ENCODE assay signal across 8 cellular contexts in the genomic region with DNA sequence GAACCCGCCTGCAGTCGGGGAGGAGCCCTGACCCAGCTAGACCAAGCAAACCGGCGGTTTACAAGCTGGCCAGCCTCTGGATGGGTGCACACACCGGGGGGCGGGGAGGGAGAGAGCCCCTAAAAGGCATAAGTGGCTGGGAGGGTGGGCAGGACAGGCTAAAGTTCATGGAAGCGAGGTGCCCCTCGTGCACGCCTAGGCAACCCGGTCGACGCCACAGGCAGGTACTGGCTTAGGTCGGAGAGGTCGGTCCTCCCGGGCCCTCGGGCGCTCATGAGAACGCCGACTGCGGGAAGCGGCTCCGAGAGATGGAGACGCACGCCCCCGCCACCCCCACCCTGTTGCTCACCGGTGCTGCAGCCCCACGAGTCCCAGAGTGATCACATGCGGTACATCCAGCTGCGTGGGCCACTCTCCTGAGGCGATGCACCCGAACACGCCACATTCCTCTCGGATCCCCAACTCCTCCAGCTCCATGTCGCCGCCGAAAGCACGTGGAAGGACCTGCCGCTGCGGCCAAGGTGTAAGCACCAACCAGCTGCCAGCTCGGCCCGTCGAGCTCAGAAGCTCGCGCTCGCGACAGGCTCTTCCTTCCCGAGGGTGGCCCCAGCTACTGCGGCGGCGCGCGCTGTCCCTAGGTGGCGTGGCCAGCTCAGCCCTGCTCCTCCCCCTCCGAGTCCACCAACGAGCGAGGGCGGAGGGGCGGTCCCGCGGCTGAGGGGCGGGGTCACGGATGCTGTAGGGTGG. TPM values are rescaled to one million over a fixed set of nuclear protein-coding genes. Genes with fewer than 3 reads are reported as not detected.
DNase-seq lines count a peak whose midpoint lies in the region; ATAC-seq and TF ChIP-seq lines count a peak whose summit lies in the region.

A gene (minus strand): TSS at position 615 of the 747 bp plus-strand sequence. CDS start 138 bp downstream, at position 477.

- peaks cover 56% of the 10 kb centered on the region for H3K4me1 Mint-ChIP-seq in activated naive CD8-positive, alpha-beta T cell treated with anti-CD3 and anti-CD28 coated beads, Interleukin-2, amount 50 U/mL, for 24 hours

- peak within 1 kb of the TSS; percentile 98 for H3K4me3 Mint-ChIP-seq in activated naive CD8-positive, alpha-beta T cell treated with anti-CD3 and anti-CD28 coated beads, Interleukin-2, amount 50 U/mL, for 24 hours

- no peaks in the 10 kb centered on the region for H3K27me3 Mint-ChIP-seq in activated naive CD8-positive, alpha-beta T cell treated with anti-CD3 and anti-CD28 coated beads, Interleukin-2, amount 50 U/mL, for 24 hours

- H3K4me3 ChIP-seq in GM12864 (ENCODE audit: low read depth, low read length) (peak within 1 kb of the TSS; percentile 93), trophoblast cell (ENCODE audit: low read depth, low read length) (peak within 1 kb of the TSS; percentile 93), upper lobe of right lung (peak within 1 kb of the TSS; percentile 70)

- peak within 1 kb of the TSS; percentile 78 for H3K14ac ChIP-seq in trophoblast cell (ENCODE audit: low read length)

- H3K27ac ChIP-seq in trophoblast cell (ENCODE audit: low read depth, low read length) (peak within 1 kb of the TSS; percentile 93), upper lobe of right lung (peak within 1 kb of the TSS; percentile 92)

- H3K4me1 ChIP-seq in trophoblast cell (ENCODE audit: control insufficient read depth in 1 of 2, insufficient read depth in 2 of 2, low read length in 2 of 2), result peaks cover 0 to 2% of the 10 kb centered on the region in 2 experiments
- peaks cover 9% of the 10 kb centered on the region for H3K4me1 ChIP-seq in upper lobe of right lung

- peaks cover 14% of the 10 kb centered on the region for H3K79me2 ChIP-seq in trophoblast cell (ENCODE audit: control insufficient read depth, insufficient read depth, low read length, poor library complexity)

- no peaks in the 10 kb centered on the region for H3K27me3 ChIP-seq in trophoblast cell (ENCODE audit: insufficient read depth, low read length)
- no peaks in the 10 kb centered on the region for H3K27me3 ChIP-seq in upper lobe of right lung

- peak within 1 kb of the TSS; percentile 80 for H2BK5ac ChIP-seq in trophoblast cell (ENCODE audit: low read depth, low read length, poor library complexity)

- peak within 1 kb of the TSS; percentile 8 for H2AK5ac ChIP-seq in trophoblast cell (ENCODE audit: low read length)

- peak within 1 kb of the TSS; percentile 67 for H2BK120ac ChIP-seq in trophoblast cell (ENCODE audit: insufficient read depth, low read length, poor library complexity)

- H3K36me3 ChIP-seq in trophoblast cell (ENCODE audit: control insufficient read depth in 1 of 2, insufficient read depth in 2 of 2, low read length in 2 of 2) (no peaks in the 10 kb centered on the region), upper lobe of right lung (no peaks in the 10 kb centered on the region)

- H2BK12ac ChIP-seq in trophoblast cell (ENCODE audit: low read length), result no peak within 1 kb of the TSS

- peak within 1 kb of the TSS; percentile 99 for H3K27ac Mint-ChIP-seq in activated naive CD8-positive, alpha-beta T cell treated with anti-CD3 and anti-CD28 coated beads, Interleukin-2, amount 50 U/mL, for 24 hours

- H4K12ac ChIP-seq in trophoblast cell (ENCODE audit: low read depth, low read length), result peak within 1 kb of the TSS; percentile 20

- H3K36me3 Mint-ChIP-seq in activated naive CD8-positive, alpha-beta T cell treated with anti-CD3 and anti-CD28 coated beads, Interleukin-2, amount 50 U/mL, for 24 hours (ENCODE audit: low read depth), result peaks cover 51% of the 10 kb centered on the region

- H3K9ac ChIP-seq in trophoblast cell (ENCODE audit: low read length), result peak within 1 kb of the TSS; percentile 68

- H3K79me1 ChIP-seq in trophoblast cell (ENCODE audit: low read length), result peaks cover 7% of the 10 kb centered on the region

- H3K4me2 ChIP-seq in trophoblast cell (ENCODE audit: low read length), result peak within 1 kb of the TSS; percentile 92

- peak; percentile 88 for DNase-seq in GM12864 (ENCODE audit: low read depth)
- peak; percentile 87 for DNase-seq in NCI-H128 (lab: John Stamatoyannopoulos, UW; ENCODE audit: unreplicated experiment)
- peak; percentile 95 for DNase-seq in SW480 (ENCODE audit: low spot score)
- DNase-seq in activated naive CD8-positive, alpha-beta T cell treated with anti-CD3 and anti-CD28 coated beads, Interleukin-2, amount 50 U/mL, for 24 hours, result peak; percentile 99
- peak; percentile 99 for DNase-seq in Right ventricle myocardium superior
- peak; percentile 99 for DNase-seq in trophoblast cell
- peak; percentile 99 for DNase-seq in upper lobe of right lung

- peak within 1 kb of the TSS; percentile 100 for H2AFZ ChIP-seq in trophoblast cell (ENCODE audit: insufficient read depth, low read length, poor library complexity)

- H4K91ac ChIP-seq in trophoblast cell (ENCODE audit: low read depth, low read length), result peak within 1 kb of the TSS; percentile 86

- ATAC-seq in HG02623 (IDR thresholded peaks at IDR 0.05; ENCODE audit: unreplicated experiment) (peak; percentile 73), Right ventricle myocardium superior (ENCODE audit: poor library complexity) (peak; percentile 97), upper lobe of right lung (peak; percentile 96)
- ATAC-seq in activated naive CD8-positive, alpha-beta T cell treated with anti-CD3 and anti-CD28 coated beads, Interleukin-2, amount 50 U/mL, for 24 hours, result peak; percentile 79

- no peaks in the 10 kb centered on the region for H3K9me3 Mint-ChIP-seq in activated naive CD8-positive, alpha-beta T cell treated with anti-CD3 and anti-CD28 coated beads, Interleukin-2, amount 50 U/mL, for 24 hours

- peak within 1 kb of the TSS; percentile 36 for H3K4ac ChIP-seq in trophoblast cell (ENCODE audit: low read depth, low read length)

- TF ChIP-seq CTCF in GM12864 (IDR thresholded peaks at IDR 0.05; ENCODE audit: low read depth, low read length, missing control alignments) (no peak), upper lobe of right lung (IDR thresholded peaks at IDR 0.05) (peak; percentile 42)

- WGBS in trophoblast cell (ENCODE audit: extremely low coverage, insufficient coverage, insufficient read length), result no CpG with 5 or more reads among the region's 62 CpGs

- peak within 1 kb of the TSS; percentile 50 for H3K18ac ChIP-seq in trophoblast cell (ENCODE audit: low read length)

- no peak within 1 kb of the TSS for H3K23ac ChIP-seq in trophoblast cell (ENCODE audit: low read length)

- H4K8ac ChIP-seq in trophoblast cell (ENCODE audit: low read depth, low read length), result peak within 1 kb of the TSS; percentile 86

- intact Hi-C loops in Right ventricle myocardium superior (cut with DNase I) (no loop called here), upper lobe of right lung (cut with DNase I) (no loop called here)

- H3K9me3 ChIP-seq in trophoblast cell (ENCODE audit: insufficient read depth, low read depth, low read length), result no peaks in the 10 kb centered on the region
- no peaks in the 10 kb centered on the region for H3K9me3 ChIP-seq in upper lobe of right lung

RNA-seq across cellular contexts. Expression of the gene that starts here (rescaled TPM):
- total RNA-seq in Right ventricle myocardium superior (2.3 TPM), upper lobe of right lung (5.8 TPM)
- 12.5 TPM in 2 replicates for polyA plus RNA-seq in trophoblast cell (2013)

Comparison
In these comparisons a context has a peak if more than half of its experiments do, and no peak if none do; other contexts are left out.
1. Peak in every context shown above with its lines: DNase-seq, ATAC-seq, H3K4me3 ChIP-seq and H3K27ac ChIP-seq.